In genomic region chr5:80245986-80246781, GRCh38 we compare ENCODE assay signal across 8 cellular contexts. TPM values are rescaled to one million over a fixed set of nuclear protein-coding genes. Genes with fewer than 3 reads are reported as not detected.
DNase-seq lines count a peak whose midpoint lies in the region; ATAC-seq and TF ChIP-seq lines count a peak whose summit lies in the region.

No MANE protein-coding gene starts in this region.

- peak overlapping the region; percentile 36; the same call in 1 of the 2 replicates for H3K4me3 ChIP-seq in GM23338
- H3K4me3 ChIP-seq in RWPE2 (ENCODE audit: severe bottlenecking), result no peak overlapping the region
- H3K4me3 ChIP-seq in epithelial cell of proximal tubule (ENCODE audit: low read depth, low read length), result no peak overlapping the region
- H3K4me3 ChIP-seq in neuronal stem cell (ENCODE audit: low read length in 2 of 2), result no peak overlapping the region
- no peak overlapping the region for H3K4me3 ChIP-seq in lower leg skin (ENCODE audit: low read depth, poor library complexity, severe bottlenecking)

- H2BK15ac ChIP-seq in neuronal stem cell (ENCODE audit: low read length), result no peak overlapping the region

- TF ChIP-seq POLR2A in lower leg skin (IDR thresholded peaks at IDR 0.05), result no peak

- no peak overlapping the region for H2AK5ac ChIP-seq in neuronal stem cell (ENCODE audit: low read depth, low read length)

- DNase-seq in GM23338 (ENCODE audit: low spot score) (peak; percentile 88), RWPE2 (ENCODE audit: low spot score) (no peak), epithelial cell of proximal tubule (ENCODE audit: low read depth) (peak; percentile 71), neuronal stem cell (ENCODE audit: low spot score) (peak; percentile 75), lower leg skin (ENCODE audit: low spot score in 2 of 2) (no peak), NCI-H1694 (lab: John Stamatoyannopoulos, UW) (no peak)
- no peak for DNase-seq in activated effector memory CD4-positive, alpha-beta T cell treated with Interleukin-2 at 50 U/mL for 16 hours

- H3F3A ChIP-seq in GM23338 (replicated peaks; ENCODE audit: low read depth), result peaks cover 17% of the 10 kb centered on the region

- no CpG with 5 or more reads among the region's 2 CpGs for WGBS in neuronal stem cell (ENCODE audit: extremely low coverage in 2 of 2, insufficient read length in 2 of 2, insufficient replicate concordance in 1 of 2), 2 donors
- WGBS in lower leg skin, 2 donors, result 43 to 45% methylated on average over 2 of the region's 2 CpGs

- peak overlapping the region; percentile 41 for H3K4me3 Mint-ChIP-seq in GM23338

- intact Hi-C loops in lower leg skin (cut with DNase I; ENCODE audit: low total_unique reads), result no loop called here

- no peak overlapping the region for H2BK120ac ChIP-seq in neuronal stem cell (ENCODE audit: low read depth, low read length)

- peaks cover 98% of the 10 kb centered on the region for H3K79me2 ChIP-seq in GM23338 (replicated peaks; ENCODE audit: insufficient read depth)

- no peak overlapping the region for H3K9ac ChIP-seq in neuronal stem cell (ENCODE audit: low read depth, low read length, poor library complexity)

- H3K4me1 ChIP-seq in GM23338 (ENCODE audit: insufficient read depth) (peaks cover 48% of the 10 kb centered on the region), RWPE2 (ENCODE audit: insufficient read depth, poor library complexity, severe bottlenecking) (peaks cover 27% of the 10 kb centered on the region), neuronal stem cell (ENCODE audit: control insufficient read depth in 2 of 2, insufficient read depth in 1 of 2, low read depth in 1 of 2, low read length in 2 of 2) (peaks cover 15 to 20% of the 10 kb centered on the region in 2 donors)

- no peak overlapping the region for H2AFZ ChIP-seq in GM23338
- H2AFZ ChIP-seq in neuronal stem cell (ENCODE audit: low read length), result no peak overlapping the region

- peaks cover 3% of the 10 kb centered on the region for H3K79me1 ChIP-seq in neuronal stem cell (ENCODE audit: low read depth, low read length)

- no peak overlapping the region for H2BK5ac ChIP-seq in neuronal stem cell (ENCODE audit: low read length)

- H3K36me3 Mint-ChIP-seq in GM23338 (ENCODE audit: low read depth), result peaks cover 45% of the 10 kb centered on the region

- H3K18ac ChIP-seq in neuronal stem cell (ENCODE audit: low read length), result no peak overlapping the region

- H3K36me3 ChIP-seq in GM23338 (ENCODE audit: insufficient read depth) (peaks cover 15% of the 10 kb centered on the region), RWPE2 (ENCODE audit: low read depth) (no peaks in the 10 kb centered on the region; the same call in 1 of the 2 replicates), neuronal stem cell (replicated peaks in 1 of 2; ENCODE audit: control insufficient read depth in 2 of 2, insufficient read depth in 2 of 2, low read length in 2 of 2) (peaks cover 0 to 3% of the 10 kb centered on the region in 2 donors)

- H4K20me1 ChIP-seq in GM23338 (replicated peaks; ENCODE audit: insufficient read depth), result peaks cover 30% of the 10 kb centered on the region; the same call in 1 of the 2 replicates

- peak overlapping the region; percentile 91 for H3K27ac Mint-ChIP-seq in GM23338

- no peak overlapping the region for H3K14ac ChIP-seq in neuronal stem cell (ENCODE audit: low read length)

- peak overlapping the region; percentile 74 for H3K27ac ChIP-seq in GM23338 (ENCODE audit: low read depth)
- H3K27ac ChIP-seq in RWPE2 (ENCODE audit: poor library complexity, severe bottlenecking), result peak overlapping the region; percentile 77
- H3K27ac ChIP-seq in neuronal stem cell (replicated peaks; ENCODE audit: low read length), result peak overlapping the region; percentile 87

- H4K8ac ChIP-seq in neuronal stem cell (ENCODE audit: low read depth, low read length), result no peak overlapping the region

- no peak overlapping the region for H2BK12ac ChIP-seq in neuronal stem cell (ENCODE audit: low read length)

- no peaks in the 10 kb centered on the region for H3K9me2 ChIP-seq in GM23338 (ENCODE audit: insufficient read depth)

- TF ChIP-seq CTCF in GM23338 (conservative IDR thresholded peaks at IDR 0.05; ENCODE audit: low read depth in 2 of 2) (no peak), RWPE2 (IDR thresholded peaks at IDR 0.05; ENCODE audit: poor library complexity, severe bottlenecking) (no peak), epithelial cell of proximal tubule (conservative IDR thresholded peaks at IDR 0.05; ENCODE audit: low read depth, low read length) (no peak), lower leg skin (IDR thresholded peaks at IDR 0.05) (no peak)

- H3K27me3 ChIP-seq in GM23338 (ENCODE audit: insufficient read depth) (no peaks in the 10 kb centered on the region), RWPE2 (ENCODE audit: insufficient read depth, poor library complexity, severe bottlenecking) (no peaks in the 10 kb centered on the region), neuronal stem cell (ENCODE audit: control insufficient read depth in 3 of 3, insufficient read depth in 3 of 3, low read depth in 1 of 3, low read length in 3 of 3) (no peaks in the 10 kb centered on the region)

- ATAC-seq in GM23338, result peak; percentile 62
- no peak for ATAC-seq in RWPE2 (ENCODE audit: low read depth)
- ATAC-seq in HG03175 (IDR thresholded peaks at IDR 0.05; ENCODE audit: unreplicated experiment), result no peak

- peaks cover 36% of the 10 kb centered on the region for H3K9me3 Mint-ChIP-seq in GM23338

- H3K9me3 ChIP-seq in RWPE2 (ENCODE audit: severe bottlenecking) (peaks cover 6% of the 10 kb centered on the region), neuronal stem cell (replicated peaks in 1 of 2; ENCODE audit: control insufficient read depth in 2 of 2, insufficient read depth in 1 of 2, low read depth in 1 of 2, low read length in 2 of 2) (peaks cover 6 to 14% of the 10 kb centered on the region in 2 donors)

- no peak overlapping the region for H4K91ac ChIP-seq in neuronal stem cell (ENCODE audit: low read depth, low read length, poor library complexity)

- H3K4ac ChIP-seq in neuronal stem cell (ENCODE audit: low read length), result no peak overlapping the region

- peaks cover 49% of the 10 kb centered on the region for H3K4me1 Mint-ChIP-seq in GM23338

- peaks cover 4% of the 10 kb centered on the region for H3K27me3 Mint-ChIP-seq in GM23338 (ENCODE audit: insufficient read depth, low read depth, poor library complexity)

- no peak overlapping the region for H3K23ac ChIP-seq in neuronal stem cell (ENCODE audit: low read depth, low read length, poor library complexity)

- H3K4me2 ChIP-seq in GM23338 (peak overlapping the region; percentile 41), neuronal stem cell (ENCODE audit: insufficient read depth, low read length, poor library complexity, severe bottlenecking) (no peak overlapping the region)

TF ChIP-seq in GM23338, 12 proteins besides CTCF, POLR2A, EP300 and RAD21:
- TF ChIP-seq JUNB (IDR thresholded peaks at IDR 0.05; ENCODE audit: unreplicated experiment) (no peak), NANOG (IDR thresholded peaks at IDR 0.05; ENCODE audit: borderline replicate concordance) (peak; percentile 85)

RNA-seq across cellular contexts. Expression of gene SERINC5, which starts 9.7 kb away (rescaled TPM):
- total RNA-seq in GM23338 (2014; rRNA removed; shearing (Covaris generic)), result 101 and 107 TPM in 2 replicates
- 32.3 and 34.0 TPM in 2 replicates for polyA plus RNA-seq in GM23338 (2016; fragmentation: Nextera tagmentation; extraction: Ambion mirVana)
- total RNA-seq in epithelial cell of proximal tubule (6.9 and 7.1 TPM in 2 replicates), lower leg skin (10 to 100 TPM; 49.6 to 61.4 (median 56.3) TPM)
- polyA plus RNA-seq in neuronal stem cell (2013, experiment 1 of 2), result 29.3 TPM
- 30.3 TPM for polyA plus RNA-seq in neuronal stem cell (2013, experiment 2 of 2)

Comparison
In these comparisons a context has a peak if more than half of its experiments do, and no peak if none do; other contexts are left out.
1. DNase-seq: peak in GM23338 (single experiment), epithelial cell of proximal tubule (single experiment) and neuronal stem cell (single experiment); none in RWPE2 (single experiment), lower leg skin (0 of 2), NCI-H1694 (single experiment) and activated effector memory CD4-positive, alpha-beta T cell treated with Interleukin-2 at 50 U/mL for 16 hours (single experiment).
2. Peak in every context shown above with its lines, with median percentiles within 50 percentile points of each other: H3K27ac ChIP-seq.